ENCODE assay signal across 24 cellular contexts in genomic region chr3:58743296-58743695, GRCh38.
"Had no signal": no experiment of that assay in that cellular context is flagged by ENCODE, and none has a peak within 500 bp of the region (broad histone marks: within the 10 kb centered on the region; RNA-seq: fewer than 3 reads in every experiment).

No MANE protein-coding gene starts in this region.

- H3K27me3 ChIP-seq: gastrocnemius medialis, ovary, sigmoid colon, stomach, testis, tibial nerve, upper lobe of right lung, uterus had no signal

- DNase-seq: dorsolateral prefrontal cortex; effector CD4-positive, alpha-beta T cell; gastrocnemius medialis; head of caudate nucleus; left ventricle myocardium superior; lower lobe of right lung; naive thymus-derived CD8-positive, alpha-beta T cell; nephron progenitor cell; occipital lobe; ovary; posterior cingulate gyrus; psoas muscle; right cardiac atrium; sigmoid colon; stimulated activated CD4-positive, alpha-beta T cell treated with anti-CD3 and anti-CD28 coated beads, Interleukin-2, amount 100 ng/mL, for 24 hours; stimulated activated CD4-positive, alpha-beta T cell treated with anti-CD3 and anti-CD28 coated beads, Interleukin-4, amount 100 ng/mL, for 24 hours; stimulated activated naive CD4-positive, alpha-beta T cell treated with Interleukin-2 at 50 U/mL for 16 hours; stomach; testis; upper lobe of right lung; uterus had no signal

- H3K36me3 Mint-ChIP-seq: naive thymus-derived CD8-positive, alpha-beta T cell; stimulated activated effector memory CD8-positive, alpha-beta T cell treated with anti-CD3 and anti-CD28 coated beads, Interleukin-12 subunit alpha, Interleukin-12 subunit beta, amount 100 ng/mL, for 72 hours had no signal

- H3K4me3 ChIP-seq: dorsolateral prefrontal cortex, gastrocnemius medialis, lower lobe of right lung, ovary, psoas muscle, sigmoid colon, stomach, testis, tibial nerve, upper lobe of right lung, uterus had no signal

- H3K4me1 ChIP-seq: gastrocnemius medialis, lower lobe of right lung, psoas muscle, sigmoid colon, stomach, testis, tibial nerve, upper lobe of right lung, uterus had no signal

- H3K4me1 Mint-ChIP-seq: naive thymus-derived CD8-positive, alpha-beta T cell; stimulated activated effector memory CD8-positive, alpha-beta T cell treated with anti-CD3 and anti-CD28 coated beads, Interleukin-12 subunit alpha, Interleukin-12 subunit beta, amount 100 ng/mL, for 72 hours had no signal

- H3K9me3 Mint-ChIP-seq: nephron progenitor cell; stimulated activated effector memory CD8-positive, alpha-beta T cell treated with anti-CD3 and anti-CD28 coated beads, Interleukin-12 subunit alpha, Interleukin-12 subunit beta, amount 100 ng/mL, for 72 hours had no signal

- H3K9me3 ChIP-seq: gastrocnemius medialis, lower lobe of right lung, ovary, psoas muscle, sigmoid colon, stomach, testis, tibial nerve, upper lobe of right lung, uterus had no signal

- ATAC-seq: gastrocnemius medialis; left ventricle myocardium superior; lower lobe of right lung; naive thymus-derived CD8-positive, alpha-beta T cell; psoas muscle; right cardiac atrium; stimulated activated effector memory CD8-positive, alpha-beta T cell treated with anti-CD3 and anti-CD28 coated beads, Interleukin-12 subunit alpha, Interleukin-12 subunit beta, amount 100 ng/mL, for 72 hours; upper lobe of right lung had no signal

- FAIRE-seq: keratinocyte had no signal

- H3K27ac Mint-ChIP-seq: naive thymus-derived CD8-positive, alpha-beta T cell; stimulated activated effector memory CD8-positive, alpha-beta T cell treated with anti-CD3 and anti-CD28 coated beads, Interleukin-12 subunit alpha, Interleukin-12 subunit beta, amount 100 ng/mL, for 72 hours had no signal

- H3K4me3 Mint-ChIP-seq: naive thymus-derived CD8-positive, alpha-beta T cell; nephron progenitor cell; stimulated activated effector memory CD8-positive, alpha-beta T cell treated with anti-CD3 and anti-CD28 coated beads, Interleukin-12 subunit alpha, Interleukin-12 subunit beta, amount 100 ng/mL, for 72 hours had no signal

- H3K27ac ChIP-seq: dorsolateral prefrontal cortex, gastrocnemius medialis, lower lobe of right lung, ovary, psoas muscle, sigmoid colon, stomach, testis, tibial nerve, upper lobe of right lung, uterus had no signal

- H3K36me3 ChIP-seq: gastrocnemius medialis, lower lobe of right lung, ovary, sigmoid colon, stomach, tibial nerve, upper lobe of right lung, uterus had no signal
